ENCODE assay signal across 8 cellular contexts in genomic region chr3:71064288-71064975, GRCh38.
A peak's percentile ranks its signal among the peaks of the same experiment; 100 is the strongest.
DNase-seq lines count a peak whose midpoint lies in the region; ATAC-seq, FAIRE-seq and TF ChIP-seq lines count a peak whose summit lies in the region.

No MANE protein-coding gene starts in this region.

- H3K36me3 Mint-ChIP-seq in chondrocyte (ENCODE audit: low read depth), result no peaks in the 10 kb centered on the region

- no peaks in the 10 kb centered on the region for H3K9me3 ChIP-seq in A549
- H3K9me3 ChIP-seq in mammary epithelial cell (replicated peaks; ENCODE audit: insufficient read depth, low read length), result no peaks in the 10 kb centered on the region
- H3K9me3 ChIP-seq in keratinocyte (ENCODE audit: control insufficient read depth, low read depth, low read length), result no peaks in the 10 kb centered on the region

- H4K20me1 ChIP-seq in mammary epithelial cell (ENCODE audit: insufficient read depth, low read length) (no peaks in the 10 kb centered on the region), keratinocyte (ENCODE audit: control insufficient read depth, extremely low read depth, insufficient read depth, low read length) (no peaks in the 10 kb centered on the region)

- no peaks in the 10 kb centered on the region for H3K36me3 ChIP-seq in mammary epithelial cell (ENCODE audit: insufficient read depth, low read length)
- no peaks in the 10 kb centered on the region for H3K36me3 ChIP-seq in keratinocyte (ENCODE audit: control insufficient read depth in 2 of 2, extremely low read depth in 1 of 2, insufficient read depth in 2 of 2, low read length in 2 of 2)

- H3K4me2 ChIP-seq in A549 (peak overlapping the region; percentile 87), mammary epithelial cell (ENCODE audit: insufficient read depth, low read depth, low read length) (peak overlapping the region; percentile 78), keratinocyte (ENCODE audit: control insufficient read depth, extremely low read depth, insufficient read depth, low read depth, low read length) (peak overlapping the region; percentile 98)

- POLR2A ChIA-PET in A549 (lab: Yijun Ruan, JAX), result no interaction called here

- BruUV-seq in mammary epithelial cell (replicated peaks; lab: Mats Ljungman, UMichigan), result no TSS peak

- no peaks in the 10 kb centered on the region for H3K9me3 Mint-ChIP-seq in chondrocyte (ENCODE audit: low read depth)

- TF ChIP-seq POLR2A in A549 (IDR thresholded peaks at IDR 0.05; ENCODE audit: low read length), result no peak

- TF ChIP-seq RAD21 in A549 (conservative IDR thresholded peaks at IDR 0.05 in 1 of 2, IDR thresholded peaks at IDR 0.05 in 1 of 2), result no peak

- H3K79me2 ChIP-seq in mammary epithelial cell (ENCODE audit: insufficient read depth, low read length), result peaks cover 74% of the 10 kb centered on the region
- H3K79me2 ChIP-seq in keratinocyte (ENCODE audit: control insufficient read depth, insufficient read depth, low read length), result peaks cover 51% of the 10 kb centered on the region

- no peaks in the 10 kb centered on the region for H3K27me3 Mint-ChIP-seq in chondrocyte (ENCODE audit: low read depth)

- TF ChIP-seq CTCF in A549 (IDR thresholded peaks at IDR 0.05) (no peak), mammary epithelial cell (conservative IDR thresholded peaks at IDR 0.05 in 1 of 2, IDR thresholded peaks at IDR 0.05 in 1 of 2; ENCODE audit: extremely low read depth in 1 of 2, insufficient read depth in 1 of 2, low read depth in 1 of 2, low read length in 2 of 2) (peak in 1 of 2 donors; percentile 6), keratinocyte (optimal IDR thresholded peaks at IDR 0.05 in 1 of 3, IDR thresholded peaks at IDR 0.05 in 1 of 3, conservative IDR thresholded peaks at IDR 0.05 in 1 of 3; ENCODE audit: extremely low read depth in 1 of 3, insufficient read depth in 2 of 3, low read length in 3 of 3) (no peak), chondrocyte (IDR thresholded peaks at IDR 0.05) (no peak)

- H3K4me3 ChIP-seq in A549 (peak overlapping the region; percentile 64), mammary epithelial cell (replicated peaks in 1 of 3; ENCODE audit: insufficient read depth in 1 of 3, low read depth in 2 of 3, low read length in 3 of 3) (peak overlapping the region; percentile 62 to 83 (median 63)), keratinocyte (ENCODE audit: control insufficient read depth in 2 of 3, extremely low read depth in 1 of 3, insufficient read depth in 2 of 3, low read depth in 1 of 3, low read length in 3 of 3) (peak overlapping the region; percentile 61 to 91 (median 70))

- in situ Hi-C loops in mammary epithelial cell (cut with MboI; ENCODE audit: low sequenced_read_pairs in 2 of 2), result loop anchor here (10.0 to 25.0 kb wide), 3 partner anchors 350 to 523 kb away; partner anchors contain the start of gene FOXP1 (in 2 of the 2)

- peak; percentile 73 to 78 for ATAC-seq in A549
- ATAC-seq in GM18870 (IDR thresholded peaks at IDR 0.05; ENCODE audit: unreplicated experiment), result peak; percentile 45

- 9% methylated on average over 16 of the region's 51 CpGs for WGBS in A549 (ENCODE audit: missing lambda C conversion rate)
- WGBS in mammary epithelial cell (ENCODE audit: low coverage, missing lambda C conversion rate), result under 1% methylated on average over 21 of the region's 51 CpGs

- peak; percentile 10 to 33 for DNase-seq in A549 (ENCODE audit: low read depth in 1 of 2, low spot score in 1 of 2)
- peak; percentile 73 for DNase-seq in HT1080 (ENCODE audit: low read depth)
- peak; percentile 68 for DNase-seq in UCSD-AML1 (lab: John Stamatoyannopoulos, UW; ENCODE audit: unreplicated experiment)
- peak; percentile 65 for DNase-seq in mammary epithelial cell
- no peak for DNase-seq in keratinocyte (ENCODE audit: low read depth, low spot score)
- DNase-seq in stimulated activated CD4-positive, alpha-beta T cell treated with anti-CD3 and anti-CD28 coated beads, Interleukin-12 subunit alpha, Interleukin-12 subunit beta, amount 100 ng/mL, for 4 hours, result peak; percentile 51
- DNase-seq in chondrocyte (ENCODE audit: low spot score), result no peak

- FAIRE-seq in A549 (lab: Jason Lieb, UNC) (no peak), keratinocyte (lab: Jason Lieb, UNC) (no peak)

- no peaks in the 10 kb centered on the region for H3K9me1 ChIP-seq in keratinocyte (ENCODE audit: control insufficient read depth, extremely low read depth, insufficient read depth, low read length)

- H2AFZ ChIP-seq in mammary epithelial cell (ENCODE audit: low read depth, low read length) (peak overlapping the region; percentile 59), keratinocyte (ENCODE audit: control insufficient read depth, low read length) (peak overlapping the region; percentile 56)

- H3K4me1 ChIP-seq in A549, result peaks cover 59% of the 10 kb centered on the region
- peaks cover 59% of the 10 kb centered on the region for H3K4me1 ChIP-seq in mammary epithelial cell (ENCODE audit: insufficient read depth, low read length)
- H3K4me1 ChIP-seq in keratinocyte (ENCODE audit: control insufficient read depth, extremely low read depth, insufficient read depth, low read length), result peaks cover 61% of the 10 kb centered on the region

- H3K27ac Mint-ChIP-seq in chondrocyte (ENCODE audit: unreplicated experiment), result no peak overlapping the region

- H3K27me3 ChIP-seq in mammary epithelial cell (ENCODE audit: insufficient read depth, low read length) (no peaks in the 10 kb centered on the region), keratinocyte (ENCODE audit: control insufficient read depth, extremely low read depth, insufficient read depth, low read length) (no peaks in the 10 kb centered on the region)

- H3K9ac ChIP-seq in mammary epithelial cell (ENCODE audit: insufficient read depth, low read length), result peak overlapping the region; percentile 97
- peak overlapping the region; percentile 93 for H3K9ac ChIP-seq in keratinocyte (ENCODE audit: control insufficient read depth, extremely low read depth, insufficient read depth, low read length)

- TF ChIP-seq EP300 in A549 (IDR thresholded peaks at IDR 0.05), result no peak

- intact Hi-C loops in mammary epithelial cell (cut with micrococcal nuclease), result loop anchor here (1.0 to 5.0 kb wide), 3 partner anchors 182 to 378 kb away; no protein-coding TSS in a partner anchor

- H3K27ac ChIP-seq in A549 (peak overlapping the region; percentile 66 to 88), mammary epithelial cell (ENCODE audit: insufficient read depth, low read depth, low read length) (peak overlapping the region; percentile 98), keratinocyte (ENCODE audit: control insufficient read depth, insufficient read depth, low read length) (peak overlapping the region; percentile 86)

- CTCF ChIA-PET in A549 (lab: Yijun Ruan, JAX) (interaction anchor here (0.5 to 1.1 kb wide), 4 partner anchors 88 to 534 kb away, joined by 3 to 4 read pairs (median 3); no protein-coding TSS in a partner anchor), mammary epithelial cell (lab: Charles Lee; ENCODE audit: low non-redundant PET) (no interaction called here)

- dilution Hi-C loops in mammary epithelial cell (cut with HindIII; ENCODE audit: low sequenced_read_pairs), result loop anchor here (5.0 kb wide), 2 partner anchors 82 to 518 kb away; partner anchors contain the start of gene FOXP1
- dilution Hi-C loops in keratinocyte (cut with MboI; ENCODE audit: extremely low pct_ligation_motif_present, low sequenced_read_pairs), result no loop called here

- H3K4me3 Mint-ChIP-seq in chondrocyte (ENCODE audit: unreplicated experiment), result no peak overlapping the region

- H3K4me1 Mint-ChIP-seq in chondrocyte (ENCODE audit: low read depth), result peaks cover 62% of the 10 kb centered on the region

TF ChIP-seq in A549, 52 proteins besides CTCF, POLR2A, EP300 and RAD21:
- no peak for TF ChIP-seq SREBF2 (IDR thresholded peaks at IDR 0.05)
- TF ChIP-seq, protein P1, sequence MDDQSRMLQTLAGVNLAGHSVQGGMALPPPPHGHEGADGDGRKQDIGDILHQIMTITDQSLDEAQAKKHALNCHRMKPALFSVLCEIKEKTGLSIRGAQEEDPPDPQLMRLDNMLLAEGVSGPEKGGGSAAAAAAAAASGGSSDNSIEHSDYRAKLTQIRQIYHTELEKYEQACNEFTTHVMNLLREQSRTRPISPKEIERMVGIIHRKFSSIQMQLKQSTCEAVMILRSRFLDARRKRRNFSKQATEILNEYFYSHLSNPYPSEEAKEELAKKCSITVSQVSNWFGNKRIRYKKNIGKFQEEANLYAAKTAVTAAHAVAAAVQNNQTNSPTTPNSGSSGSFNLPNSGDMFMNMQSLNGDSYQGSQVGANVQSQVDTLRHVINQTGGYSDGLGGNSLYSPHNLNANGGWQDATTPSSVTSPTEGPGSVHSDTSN (IDR thresholded peaks at IDR 0.05), result no peak
- no peak for TF ChIP-seq BHLHE40 (IDR thresholded peaks at IDR 0.05; ENCODE audit: low read depth, low read length)
- TF ChIP-seq TP53 (CRISPR knock-in tag; IDR thresholded peaks at IDR 0.05), result no peak
- peak; percentile 53; the same call in 1 of the 2 replicates for TF ChIP-seq E2F6 (IDR thresholded peaks at IDR 0.05; ENCODE audit: borderline replicate concordance, low read depth)

Comparison
In these comparisons a context has a peak if more than half of its experiments do, and no peak if none do; other contexts are left out.
1. DNase-seq: peak in A549 (2 of 2), HT1080 (single experiment), UCSD-AML1 (single experiment), mammary epithelial cell (single experiment) and stimulated activated CD4-positive, alpha-beta T cell treated with anti-CD3 and anti-CD28 coated beads, Interleukin-12 subunit alpha, Interleukin-12 subunit beta, amount 100 ng/mL, for 4 hours (single experiment); none in keratinocyte (single experiment) and chondrocyte (single experiment).
2. Peak in every context shown above with its lines, with median percentiles within 50 percentile points of each other: H3K27ac ChIP-seq, H3K4me2 ChIP-seq and H3K4me3 ChIP-seq.